ENCODE assay signal across 1 cellular context in the genomic region with DNA sequence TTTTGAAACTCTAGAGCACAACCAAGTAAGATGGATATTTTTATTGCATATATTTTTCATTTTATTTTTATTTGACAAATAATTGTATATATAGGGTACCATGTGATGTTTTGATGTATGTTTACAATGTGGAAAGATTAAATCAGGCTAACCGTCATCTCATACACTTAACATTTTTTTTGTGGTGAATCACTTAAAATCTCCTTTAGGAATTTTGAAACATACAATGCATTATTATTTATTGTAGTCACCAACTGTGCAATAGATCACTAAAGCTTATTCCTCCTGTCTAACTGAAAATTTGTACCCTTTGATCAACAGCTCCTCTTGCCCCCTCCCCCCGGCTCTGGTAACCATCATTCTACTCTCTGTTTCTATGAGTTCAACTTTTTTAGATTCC.
TF ChIP-seq lines count a peak whose summit lies in the region.

No MANE protein-coding gene starts in this region.

TF ChIP-seq in WTC11, 78 proteins besides CTCF, POLR2A, EP300 and RAD21 (continued from another document):
- TF ChIP-seq, protein P1, sequence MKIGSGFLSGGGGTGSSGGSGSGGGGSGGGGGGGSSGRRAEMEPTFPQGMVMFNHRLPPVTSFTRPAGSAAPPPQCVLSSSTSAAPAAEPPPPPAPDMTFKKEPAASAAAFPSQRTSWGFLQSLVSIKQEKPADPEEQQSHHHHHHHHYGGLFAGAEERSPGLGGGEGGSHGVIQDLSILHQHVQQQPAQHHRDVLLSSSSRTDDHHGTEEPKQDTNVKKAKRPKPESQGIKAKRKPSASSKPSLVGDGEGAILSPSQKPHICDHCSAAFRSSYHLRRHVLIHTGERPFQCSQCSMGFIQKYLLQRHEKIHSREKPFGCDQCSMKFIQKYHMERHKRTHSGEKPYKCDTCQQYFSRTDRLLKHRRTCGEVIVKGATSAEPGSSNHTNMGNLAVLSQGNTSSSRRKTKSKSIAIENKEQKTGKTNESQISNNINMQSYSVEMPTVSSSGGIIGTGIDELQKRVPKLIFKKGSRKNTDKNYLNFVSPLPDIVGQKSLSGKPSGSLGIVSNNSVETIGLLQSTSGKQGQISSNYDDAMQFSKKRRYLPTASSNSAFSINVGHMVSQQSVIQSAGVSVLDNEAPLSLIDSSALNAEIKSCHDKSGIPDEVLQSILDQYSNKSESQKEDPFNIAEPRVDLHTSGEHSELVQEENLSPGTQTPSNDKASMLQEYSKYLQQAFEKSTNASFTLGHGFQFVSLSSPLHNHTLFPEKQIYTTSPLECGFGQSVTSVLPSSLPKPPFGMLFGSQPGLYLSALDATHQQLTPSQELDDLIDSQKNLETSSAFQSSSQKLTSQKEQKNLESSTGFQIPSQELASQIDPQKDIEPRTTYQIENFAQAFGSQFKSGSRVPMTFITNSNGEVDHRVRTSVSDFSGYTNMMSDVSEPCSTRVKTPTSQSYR (CRISPR knock-in tag; IDR thresholded peaks at IDR 0.05): no peak
- TF ChIP-seq, protein P2, sequence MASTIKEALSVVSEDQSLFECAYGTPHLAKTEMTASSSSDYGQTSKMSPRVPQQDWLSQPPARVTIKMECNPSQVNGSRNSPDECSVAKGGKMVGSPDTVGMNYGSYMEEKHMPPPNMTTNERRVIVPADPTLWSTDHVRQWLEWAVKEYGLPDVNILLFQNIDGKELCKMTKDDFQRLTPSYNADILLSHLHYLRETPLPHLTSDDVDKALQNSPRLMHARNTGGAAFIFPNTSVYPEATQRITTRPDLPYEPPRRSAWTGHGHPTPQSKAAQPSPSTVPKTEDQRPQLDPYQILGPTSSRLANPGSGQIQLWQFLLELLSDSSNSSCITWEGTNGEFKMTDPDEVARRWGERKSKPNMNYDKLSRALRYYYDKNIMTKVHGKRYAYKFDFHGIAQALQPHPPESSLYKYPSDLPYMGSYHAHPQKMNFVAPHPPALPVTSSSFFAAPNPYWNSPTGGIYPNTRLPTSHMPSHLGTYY (CRISPR knock-in tag; IDR thresholded peaks at IDR 0.05): no peak
